In the genomic region with DNA sequence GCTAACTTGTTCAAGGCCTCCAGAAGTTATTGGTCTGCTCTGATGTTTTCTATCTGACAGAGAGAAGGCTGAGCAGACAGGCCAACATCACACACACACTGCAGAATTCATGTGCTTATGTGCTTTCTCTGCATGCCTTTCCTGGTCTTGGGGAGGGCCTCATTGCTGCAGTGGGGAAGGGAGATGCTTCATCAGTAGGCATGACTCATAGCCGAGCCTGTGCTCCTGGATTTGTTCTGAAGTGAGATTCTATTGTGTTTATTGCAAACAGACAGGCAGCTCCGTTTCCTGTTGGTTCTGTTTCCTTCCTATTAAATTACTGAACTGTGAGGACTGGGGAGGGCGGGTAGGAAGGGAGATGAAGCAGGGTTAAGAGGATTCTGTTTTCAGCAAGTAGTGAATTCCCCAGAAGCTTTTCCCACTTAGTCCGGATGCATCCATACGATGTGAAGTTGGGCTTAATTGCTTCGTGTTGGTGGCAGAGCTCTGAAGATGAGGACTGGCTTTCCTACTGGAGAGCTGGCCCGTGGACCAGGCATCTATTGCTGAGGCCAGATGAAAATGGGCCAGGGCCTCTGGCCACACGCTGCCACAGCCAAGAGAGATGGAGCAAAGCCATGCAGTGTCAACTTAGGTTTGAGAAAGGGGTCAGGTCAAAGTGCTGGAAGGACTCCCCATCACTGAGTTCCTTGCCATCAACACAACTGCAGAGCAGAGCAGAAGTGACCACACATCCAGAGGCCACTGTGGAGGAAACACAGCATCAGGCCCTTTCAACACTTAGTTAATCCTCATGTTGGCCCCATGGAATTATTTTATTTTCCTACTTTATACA, we compare ENCODE assay signal across 13 cellular contexts.
DNase-seq lines count a peak whose midpoint lies in the region; ATAC-seq and TF ChIP-seq lines count a peak whose summit lies in the region.
"Had no signal": no experiment of that assay in that cellular context is flagged by ENCODE, and none has a peak within 500 bp of the region (broad histone marks: within the 10 kb centered on the region; RNA-seq: fewer than 3 reads in every experiment).

No MANE protein-coding gene starts in this region.

- no peaks in the 10 kb centered on the region for H3K9me3 ChIP-seq in right lobe of liver
- H3K9me3 ChIP-seq: prostate gland had no signal

- no peak overlapping the region for H3K4me3 ChIP-seq in right lobe of liver
- H3K4me3 ChIP-seq: PC-9, prostate gland had no signal

- WGBS in right lobe of liver (ENCODE audit: insufficient coverage, low coverage, low lambda C conversion rate, missing lambda C conversion rate): 31% methylated on average over 6 of the region's 8 CpGs

- no peak for TF ChIP-seq POLR2A in right lobe of liver (IDR thresholded peaks at IDR 0.05)

- intact Hi-C loops in right lobe of liver (cut with DNase I): no loop called here

- TF ChIP-seq CTCF in right lobe of liver (IDR thresholded peaks at IDR 0.05): no peak

- DNase-seq in DMS53 (lab: John Stamatoyannopoulos, UW): peak; percentile 91
- peak; percentile 9 for DNase-seq in NCI-H2081 treated with DMSO at 0.1 percent for 48 hours (lab: John Stamatoyannopoulos, UW)
- peak; percentile 42 for DNase-seq in astrocyte of the hippocampus (ENCODE audit: low read depth, low spot score)
- peak in 2 of 3 donors; percentile 82 to 83 for DNase-seq in right lobe of liver
- DNase-seq in NK-92 treated with Interleukin-12 subunit alpha and Interleukin-12 subunit beta, amount 100 ng/mL, for 24 hours (lab: John Stamatoyannopoulos, UW): no peak
- no peak for DNase-seq in OCI-M1 (lab: John Stamatoyannopoulos, UW)
- DNase-seq: activated effector memory CD4-positive, alpha-beta T cell treated with anti-CD3 and anti-CD28 coated beads, Interleukin-2, amount 50 U/mL, for 16 hours; DND-41; foreskin fibroblast; mesenchymal stem cell; PC-9 had no signal

- peaks cover 0 to 25% (median 7%) of the 10 kb centered on the region in 4 donors for H3K4me1 ChIP-seq in right lobe of liver
- H3K4me1 ChIP-seq: prostate gland had no signal

- no peak overlapping the region for H3K27ac ChIP-seq in right lobe of liver
- H3K27ac ChIP-seq: PC-9, prostate gland had no signal

- no peaks in the 10 kb centered on the region for H3K36me3 ChIP-seq in right lobe of liver
- H3K36me3 ChIP-seq: prostate gland had no signal

- H3K27me3 ChIP-seq in right lobe of liver: no peaks in the 10 kb centered on the region

- ATAC-seq in right lobe of liver (peak in 2 of 4 donors; percentile 5 to 83), GM18519 (IDR thresholded peaks at IDR 0.05; ENCODE audit: low FRiP score, unreplicated experiment) (no peak)

Comparison
In these comparisons a context has a peak if more than half of its experiments do, and no peak if none do; other contexts are left out.
1. DNase-seq: peak in DMS53 (single experiment), NCI-H2081 treated with DMSO at 0.1 percent for 48 hours (single experiment), astrocyte of the hippocampus (single experiment) and right lobe of liver (2 of 3); none in NK-92 treated with Interleukin-12 subunit alpha and Interleukin-12 subunit beta, amount 100 ng/mL, for 24 hours (single experiment) and OCI-M1 (single experiment).